In the genomic region with DNA sequence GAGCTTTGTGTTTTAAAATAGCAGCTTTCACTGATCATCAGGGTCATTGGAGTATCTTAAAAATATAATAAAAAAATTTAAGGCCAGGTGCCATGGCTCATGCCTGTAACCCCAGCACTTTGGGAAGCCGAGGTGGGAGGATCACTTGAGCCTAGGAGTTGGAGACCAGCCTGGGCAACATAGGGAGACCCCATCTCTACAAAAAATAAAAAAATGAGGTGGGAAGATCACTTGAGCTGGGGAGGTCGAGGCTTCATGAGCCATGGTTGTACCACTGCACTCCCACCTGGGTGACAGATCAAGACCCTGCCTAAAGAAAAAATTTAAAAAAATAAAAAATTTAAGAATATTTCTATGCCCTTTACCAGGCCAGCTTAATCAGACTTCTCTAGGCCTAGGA, we compare ENCODE assay signal across 9 cellular contexts. TPM values are rescaled to one million over a fixed set of nuclear protein-coding genes. Genes with fewer than 3 reads are reported as not detected.
A peak's percentile ranks its signal among the peaks of the same experiment; 100 is the strongest.
DNase-seq lines count a peak whose midpoint lies in the region; ATAC-seq and TF ChIP-seq lines count a peak whose summit lies in the region.
"Had no signal": no experiment of that assay in that cellular context is flagged by ENCODE, and none has a peak within 500 bp of the region (broad histone marks: within the 10 kb centered on the region; RNA-seq: fewer than 3 reads in every experiment).

No MANE protein-coding gene starts in this region.

- H3K36me3 Mint-ChIP-seq in brain (peaks cover 51% of the 10 kb centered on the region), mesothelial cell of epicardium (peaks cover 25% of the 10 kb centered on the region), CD14-positive monocyte (peaks cover 28 to 36% of the 10 kb centered on the region in 2 donors)

- peak overlapping the region; percentile 95 to 99 (median 97) for H3K4me3 Mint-ChIP-seq in brain
- peak overlapping the region; percentile 89 for H3K4me3 Mint-ChIP-seq in mesothelial cell of epicardium
- H3K4me3 Mint-ChIP-seq in CD14-positive monocyte, result no peak overlapping the region

- peak overlapping the region in 1 of 5 experiments; percentile 91 for H3K27ac Mint-ChIP-seq in brain
- H3K27ac Mint-ChIP-seq in mesothelial cell of epicardium, result no peak overlapping the region
- H3K27ac Mint-ChIP-seq in CD14-positive monocyte, result no peak overlapping the region

- H3K27me3 Mint-ChIP-seq in brain (peaks cover 8% of the 10 kb centered on the region), mesothelial cell of epicardium (ENCODE audit: low read depth) (no peaks in the 10 kb centered on the region), CD14-positive monocyte (ENCODE audit: low read depth in 3 of 3) (peaks cover 4 to 8% (median 5%) of the 10 kb centered on the region in 3 donors)

- peak overlapping the region in 1 of 2 donors; percentile 86 for H3K4me3 ChIP-seq in right atrium auricular region

- no peak for ATAC-seq in left cardiac atrium

- H3K9me3 ChIP-seq in right atrium auricular region, result no peaks in the 10 kb centered on the region

- H3K9me3 Mint-ChIP-seq in brain (peaks cover 0 to 3% (median 0%) of the 10 kb centered on the region in 5 experiments), mesothelial cell of epicardium (no peaks in the 10 kb centered on the region), CD14-positive monocyte (peaks cover 0 to 1% (median 0%) of the 10 kb centered on the region in 7 donors)

- H3K4me1 ChIP-seq in right atrium auricular region, result peaks cover 0 to 29% of the 10 kb centered on the region in 2 donors

- H3K27ac ChIP-seq in right atrium auricular region, result peak overlapping the region; percentile 96 to 97

- no peaks in the 10 kb centered on the region for H3K27me3 ChIP-seq in right atrium auricular region

- peaks cover 26% of the 10 kb centered on the region for H3K36me3 ChIP-seq in right atrium auricular region

- H3K4me1 Mint-ChIP-seq in brain, result peaks cover 33% of the 10 kb centered on the region
- peaks cover 17% of the 10 kb centered on the region for H3K4me1 Mint-ChIP-seq in mesothelial cell of epicardium
- H3K4me1 Mint-ChIP-seq in CD14-positive monocyte, result peaks cover 35% of the 10 kb centered on the region

- TF ChIP-seq CTCF in right atrium auricular region (IDR thresholded peaks at IDR 0.05) (no peak), brain (conservative IDR thresholded peaks at IDR 0.05) (no peak), mesothelial cell of epicardium (IDR thresholded peaks at IDR 0.05; ENCODE audit: unreplicated experiment) (no peak), CD14-positive monocyte (IDR thresholded peaks at IDR 0.05) (no peak)

- intact Hi-C loops in left cardiac atrium (cut with DNase I) (no loop called here), CD14-positive monocyte (cut with micrococcal nuclease) (no loop called here)

- no peak for DNase-seq in right atrium auricular region (ENCODE audit: low spot score)
- DNase-seq in left cardiac atrium, result no peak
- DNase-seq in mesothelial cell of epicardium (ENCODE audit: low spot score in 2 of 2, unreplicated experiment in 2 of 2), result no peak
- DNase-seq in RKO (ENCODE audit: low spot score), result no peak
- DNase-seq in NCI-H2196 (lab: John Stamatoyannopoulos, UW; ENCODE audit: unreplicated experiment), result no peak
- no peak for DNase-seq in CD14-positive monocyte (ENCODE audit: low spot score)
- DNase-seq in DMS153 treated with DMSO at 0.1 percent for 48 hours (lab: John Stamatoyannopoulos, UW; ENCODE audit: unreplicated experiment), result no peak
- DNase-seq: NCI-H748 treated with DMSO at 0.1 percent for 48 hours had no signal

RNA-seq across cellular contexts. Expression of gene HMCES, which starts 1.5 kb away (rescaled TPM):
- total RNA-seq in right atrium auricular region (10 to 100 TPM; 32.7 to 38.9 TPM), left cardiac atrium (10 to 100 TPM; 44.6 to 46.7 TPM), mesothelial cell of epicardium (26.6 to 31.1 TPM (median 29.6 TPM) in 3 replicates)
- polyA plus RNA-seq in brain (ENCODE audit: insufficient read depth, low read depth, low replicate concordance) (84.2 TPM), CD14-positive monocyte (10 to 100 TPM; 18.0 to 23.0 TPM)

RNA-seq across cellular contexts. Expression of gene COPG1, which starts 30.8 kb away (rescaled TPM):
- 10 to 100 TPM; 88.7 to 99.2 TPM for total RNA-seq in right atrium auricular region
- total RNA-seq in left cardiac atrium, result 100 to 1,000 TPM; 109 to 149 TPM
- 178 TPM for polyA plus RNA-seq in brain (ENCODE audit: insufficient read depth, low read depth, low replicate concordance)
- 172 to 176 TPM (median 173 TPM) in 3 replicates for total RNA-seq in mesothelial cell of epicardium
- 10 to 100 TPM; 59.9 to 94.5 TPM for polyA plus RNA-seq in CD14-positive monocyte

Comparison
In these comparisons a context has a peak if more than half of its experiments do, and no peak if none do; other contexts are left out.
1. H3K4me3 Mint-ChIP-seq: peak in brain (5 of 5) and mesothelial cell of epicardium (single experiment); none in CD14-positive monocyte (0 of 2).